ENCODE assay signal across 38 cellular contexts in genomic region chr11:109775686-109776085, GRCh38.
"Had no signal": no experiment of that assay in that cellular context is flagged by ENCODE, and none has a peak within 500 bp of the region (broad histone marks: within the 10 kb centered on the region; RNA-seq: fewer than 3 reads in every experiment).

No MANE protein-coding gene starts in this region.

- H3K4me3 Mint-ChIP-seq: activated CD4-positive, alpha-beta memory T cell treated with anti-CD3 and anti-CD28 coated beads, Interleukin-2, amount 10 ng/mL, durations not matched to agents 7 days and 5 days; activated CD4-positive, alpha-beta T cell treated with anti-CD3 and anti-CD28 coated beads for 36 hours; activated CD4-positive, alpha-beta T cell treated with anti-CD3 and anti-CD28 coated beads, Interleukin-2, amount 10 ng/mL, durations not matched to agents 7 days and 5 days; activated CD8-positive, alpha-beta memory T cell treated with anti-CD3 and anti-CD28 coated beads, Interleukin-2, amount 10 ng/mL, durations not matched to agents 7 days and 5 days; activated CD8-positive, alpha-beta T cell treated with anti-CD3 and anti-CD28 coated beads, Interleukin-2, amount 10 ng/mL, durations not matched to agents 7 days and 5 days; activated naive CD4-positive, alpha-beta T cell treated with anti-CD3 and anti-CD28 coated beads, Interleukin-2, amount 10 ng/mL, durations not matched to agents 7 days and 5 days; activated naive CD4-positive, alpha-beta T cell treated with anti-CD3 and anti-CD28 coated beads, Interleukin-2, amount 50 U/mL, for 24 hours; activated naive CD8-positive, alpha-beta T cell; activated naive CD8-positive, alpha-beta T cell treated with anti-CD3 and anti-CD28 coated beads, Interleukin-2, amount 10 ng/mL, durations not matched to agents 7 days and 5 days; activated naive CD8-positive, alpha-beta T cell treated with anti-CD3 and anti-CD28 coated beads, Interleukin-2, amount 50 U/mL, for 24 hours; activated T-cell treated with anti-CD3 and anti-CD28 coated beads, Interleukin-2, amount 50 U/mL, for 24 hours; brain; central memory CD8-positive, alpha-beta T cell; T-helper 1 cell treated with Interleukin-12 subunit alpha and Interleukin-12 subunit beta and Interleukin-4 antibody, amounts not matched to agents 30 μg/mL and 1 μg/mL, for 36 hours; T-helper 2 cell treated with Interferon-gamma antibody and Interleukin-4, amounts not matched to agents 5 μg/mL and 100 μg/mL, for 36 hours had no signal

- H3K4me1 Mint-ChIP-seq: activated CD4-positive, alpha-beta memory T cell treated with anti-CD3 and anti-CD28 coated beads, Interleukin-2, amount 10 ng/mL, durations not matched to agents 7 days and 5 days; activated CD4-positive, alpha-beta T cell treated with anti-CD3 and anti-CD28 coated beads for 36 hours; activated CD4-positive, alpha-beta T cell treated with anti-CD3 and anti-CD28 coated beads, Interleukin-2, amount 10 ng/mL, durations not matched to agents 7 days and 5 days; activated CD8-positive, alpha-beta memory T cell treated with anti-CD3 and anti-CD28 coated beads, Interleukin-2, amount 10 ng/mL, durations not matched to agents 7 days and 5 days; activated naive CD4-positive, alpha-beta T cell treated with anti-CD3 and anti-CD28 coated beads, Interleukin-2, amount 10 ng/mL, durations not matched to agents 7 days and 5 days; activated naive CD4-positive, alpha-beta T cell treated with anti-CD3 and anti-CD28 coated beads, Interleukin-2, amount 50 U/mL, for 24 hours; activated naive CD8-positive, alpha-beta T cell treated with anti-CD3 and anti-CD28 coated beads, Interleukin-2, amount 10 ng/mL, durations not matched to agents 7 days and 5 days; activated naive CD8-positive, alpha-beta T cell treated with anti-CD3 and anti-CD28 coated beads, Interleukin-2, amount 50 U/mL, for 24 hours; central memory CD8-positive, alpha-beta T cell had no signal

- H3K9me3 Mint-ChIP-seq: activated CD4-positive, alpha-beta memory T cell treated with anti-CD3 and anti-CD28 coated beads, Interleukin-2, amount 10 ng/mL, durations not matched to agents 7 days and 5 days; activated CD4-positive, alpha-beta T cell treated with anti-CD3 and anti-CD28 coated beads, Interleukin-2, amount 10 ng/mL, durations not matched to agents 7 days and 5 days; activated naive CD4-positive, alpha-beta T cell treated with anti-CD3 and anti-CD28 coated beads, Interleukin-2, amount 10 ng/mL, durations not matched to agents 7 days and 5 days; activated naive CD4-positive, alpha-beta T cell treated with anti-CD3 and anti-CD28 coated beads, Interleukin-2, amount 50 U/mL, for 24 hours; activated naive CD8-positive, alpha-beta T cell treated with anti-CD3 and anti-CD28 coated beads, Interleukin-2, amount 50 U/mL, for 24 hours; activated T-cell treated with anti-CD3 and anti-CD28 coated beads, Interleukin-2, amount 50 U/mL, for 24 hours; activated T-helper 2 cell treated with anti-CD3 and anti-CD28 coated beads, Interferon-gamma antibody, Interleukin-2, Interleukin-4, amounts not matched to agents 10 μg/mL and 5 μg/mL and 100 μg/mL, durations not matched to agents 14 hours and 24 hours and 36 hours; brain; central memory CD8-positive, alpha-beta T cell; T-helper 1 cell treated with Interleukin-12 subunit alpha and Interleukin-12 subunit beta and Interleukin-4 antibody, amounts not matched to agents 30 μg/mL and 1 μg/mL, for 36 hours; T-helper 2 cell treated with Interferon-gamma antibody and Interleukin-4, amounts not matched to agents 5 μg/mL and 100 μg/mL, for 36 hours had no signal

- H3K27me3 Mint-ChIP-seq: activated CD4-positive, alpha-beta memory T cell treated with anti-CD3 and anti-CD28 coated beads, Interleukin-2, amount 10 ng/mL, durations not matched to agents 7 days and 5 days; activated CD4-positive, alpha-beta T cell treated with anti-CD3 and anti-CD28 coated beads for 36 hours; activated CD4-positive, alpha-beta T cell treated with anti-CD3 and anti-CD28 coated beads, Interleukin-2, amount 10 ng/mL, durations not matched to agents 7 days and 5 days; activated CD8-positive, alpha-beta memory T cell treated with anti-CD3 and anti-CD28 coated beads, Interleukin-2, amount 10 ng/mL, durations not matched to agents 7 days and 5 days; activated naive CD4-positive, alpha-beta T cell treated with anti-CD3 and anti-CD28 coated beads, Interleukin-2, amount 10 ng/mL, durations not matched to agents 7 days and 5 days; activated naive CD8-positive, alpha-beta T cell treated with anti-CD3 and anti-CD28 coated beads, Interleukin-2, amount 50 U/mL, for 24 hours; activated T-cell treated with anti-CD3 and anti-CD28 coated beads, Interleukin-2, amount 50 U/mL, for 24 hours; brain; central memory CD8-positive, alpha-beta T cell had no signal

- H3K27me3 ChIP-seq: ascending aorta, cardiac muscle cell had no signal

- ATAC-seq: activated CD4-positive, alpha-beta T cell treated with anti-CD3 and anti-CD28 coated beads for 36 hours; activated CD4-positive, CD25-positive, alpha-beta regulatory T cell treated with anti-CD3 and anti-CD28 coated beads, Interleukin-2, amount 50 U/mL, for 24 hours; activated CD8-positive, alpha-beta memory T cell treated with anti-CD3 and anti-CD28 coated beads, Interleukin-2, amount 10 ng/mL, durations not matched to agents 7 days and 5 days; activated CD8-positive, alpha-beta T cell treated with anti-CD3 and anti-CD28 coated beads, Interleukin-2, amount 10 ng/mL, durations not matched to agents 7 days and 5 days; activated naive CD8-positive, alpha-beta T cell treated with anti-CD3 and anti-CD28 coated beads, Interleukin-2, amount 50 U/mL, for 24 hours had no signal

- H3K27ac Mint-ChIP-seq: activated CD4-positive, alpha-beta memory T cell treated with anti-CD3 and anti-CD28 coated beads, Interleukin-2, amount 10 ng/mL, durations not matched to agents 7 days and 5 days; activated CD4-positive, alpha-beta T cell treated with anti-CD3 and anti-CD28 coated beads for 36 hours; activated CD4-positive, alpha-beta T cell treated with anti-CD3 and anti-CD28 coated beads, Interleukin-2, amount 10 ng/mL, durations not matched to agents 7 days and 5 days; activated CD8-positive, alpha-beta memory T cell treated with anti-CD3 and anti-CD28 coated beads, Interleukin-2, amount 10 ng/mL, durations not matched to agents 7 days and 5 days; activated CD8-positive, alpha-beta T cell treated with anti-CD3 and anti-CD28 coated beads, Interleukin-2, amount 10 ng/mL, durations not matched to agents 7 days and 5 days; activated naive CD4-positive, alpha-beta T cell treated with anti-CD3 and anti-CD28 coated beads, Interleukin-2, amount 10 ng/mL, durations not matched to agents 7 days and 5 days; activated naive CD4-positive, alpha-beta T cell treated with anti-CD3 and anti-CD28 coated beads, Interleukin-2, amount 50 U/mL, for 24 hours; activated naive CD8-positive, alpha-beta T cell; activated naive CD8-positive, alpha-beta T cell treated with anti-CD3 and anti-CD28 coated beads, Interleukin-2, amount 10 ng/mL, durations not matched to agents 7 days and 5 days; activated naive CD8-positive, alpha-beta T cell treated with anti-CD3 and anti-CD28 coated beads, Interleukin-2, amount 50 U/mL, for 24 hours; activated T-cell treated with anti-CD3 and anti-CD28 coated beads, Interleukin-2, amount 50 U/mL, for 24 hours; activated T-helper 2 cell treated with anti-CD3 and anti-CD28 coated beads, Interferon-gamma antibody, Interleukin-2, Interleukin-4, amounts not matched to agents 10 μg/mL and 5 μg/mL and 100 μg/mL, durations not matched to agents 14 hours and 24 hours and 36 hours; brain; T-helper 1 cell treated with Interleukin-12 subunit alpha and Interleukin-12 subunit beta and Interleukin-4 antibody, amounts not matched to agents 30 μg/mL and 1 μg/mL, for 36 hours; T-helper 2 cell treated with Interferon-gamma antibody and Interleukin-4, amounts not matched to agents 5 μg/mL and 100 μg/mL, for 36 hours had no signal

- H3K36me3 Mint-ChIP-seq: activated CD8-positive, alpha-beta memory T cell treated with anti-CD3 and anti-CD28 coated beads, Interleukin-2, amount 10 ng/mL, durations not matched to agents 7 days and 5 days; activated naive CD4-positive, alpha-beta T cell treated with anti-CD3 and anti-CD28 coated beads, Interleukin-2, amount 10 ng/mL, durations not matched to agents 7 days and 5 days; activated naive CD4-positive, alpha-beta T cell treated with anti-CD3 and anti-CD28 coated beads, Interleukin-2, amount 50 U/mL, for 24 hours; activated naive CD8-positive, alpha-beta T cell; activated naive CD8-positive, alpha-beta T cell treated with anti-CD3 and anti-CD28 coated beads, Interleukin-2, amount 10 ng/mL, durations not matched to agents 7 days and 5 days; brain had no signal

- DNase-seq: activated CD4-positive, alpha-beta memory T cell treated with anti-CD3 and anti-CD28 coated beads, Interleukin-2, amount 10 ng/mL, durations not matched to agents 7 days and 5 days; activated CD4-positive, alpha-beta T cell treated with anti-CD3 and anti-CD28 coated beads for 1 hour; activated CD4-positive, alpha-beta T cell treated with anti-CD3 and anti-CD28 coated beads for 36 hours; activated CD4-positive, alpha-beta T cell treated with anti-CD3 and anti-CD28 coated beads for 48 hours; activated CD4-positive, alpha-beta T cell treated with anti-CD3 and anti-CD28 coated beads, Interleukin-2, amount 10 ng/mL, durations not matched to agents 7 days and 5 days; activated CD4-positive, alpha-beta T cell treated with anti-CD3 and anti-CD28 coated beads, Interleukin-2, amount 50 U/mL, for 48 hours; activated CD4-positive, CD25-positive, alpha-beta regulatory T cell; activated CD8-positive, alpha-beta memory T cell treated with anti-CD3 and anti-CD28 coated beads for 24 hours; activated CD8-positive, alpha-beta memory T cell treated with anti-CD3 and anti-CD28 coated beads, Interleukin-2, amount 10 ng/mL, durations not matched to agents 7 days and 5 days; activated CD8-positive, alpha-beta memory T cell treated with anti-CD3 and anti-CD28 coated beads, Interleukin-2, amount 50 U/mL, for 48 hours; activated CD8-positive, alpha-beta T cell treated with anti-CD3 and anti-CD28 coated beads, Interleukin-2, amount 10 ng/mL, durations not matched to agents 7 days and 5 days; activated effector memory CD4-positive, alpha-beta T cell treated with Interleukin-2 at 50 U/mL for 16 hours; activated gamma-delta T cell; activated naive CD4-positive, alpha-beta T cell treated with anti-CD3 and anti-CD28 coated beads, Interleukin-2, amount 10 ng/mL, durations not matched to agents 7 days and 5 days; activated naive CD4-positive, alpha-beta T cell treated with Interleukin-2 at 50 U/mL for 16 hours; activated naive CD8-positive, alpha-beta T cell treated with anti-CD3 and anti-CD28 coated beads, Interleukin-2, amount 10 ng/mL, durations not matched to agents 7 days and 5 days; activated naive CD8-positive, alpha-beta T cell treated with anti-CD3 and anti-CD28 coated beads, Interleukin-2, amount 50 U/mL, for 24 hours; activated T-cell treated with anti-CD3 and anti-CD28 coated beads, Interleukin-2, amount 50 U/mL, for 24 hours; activated T-cell treated with anti-CD3 and anti-CD28 coated beads, Interleukin-2, amount 50 U/mL, for 48 hours; amygdala; anterior cingulate cortex; caudate nucleus; cerebellar nuclear complex; T-helper 2 cell; T-helper 9 cell had no signal

- H3K9me3 ChIP-seq: ascending aorta had no signal

- FAIRE-seq: bronchial epithelial cell, TTC549 had no signal

- H3K4me3 ChIP-seq: ascending aorta, cardiac muscle cell had no signal

- H3K27ac ChIP-seq: ascending aorta, cardiac muscle cell, VCaP had no signal

- H3K4me1 ChIP-seq: ascending aorta had no signal

- H3K36me3 ChIP-seq: ascending aorta, cardiac muscle cell had no signal
